ENCODE assay signal across 22 cellular contexts in the genomic region with DNA sequence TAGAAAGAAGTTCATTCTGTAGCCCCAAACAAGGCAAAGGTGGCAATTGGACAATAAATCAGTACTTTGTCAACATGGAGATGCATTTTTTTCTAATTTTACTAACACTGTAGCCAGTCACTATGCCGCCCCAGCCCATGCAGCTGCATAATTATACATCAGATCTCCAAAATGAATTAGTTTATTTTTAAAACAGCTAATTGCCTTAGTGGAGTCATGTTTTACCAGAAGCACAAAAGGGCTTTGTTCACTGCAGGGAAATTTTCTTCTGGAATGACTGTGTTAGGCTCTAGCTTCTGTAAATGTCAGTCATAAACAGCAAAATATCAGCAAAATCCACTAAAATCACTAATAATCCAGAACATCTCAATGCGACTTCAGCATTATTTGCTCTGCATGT.
DNase-seq lines count a peak whose midpoint lies in the region; ATAC-seq and TF ChIP-seq lines count a peak whose summit lies in the region.
"Had no signal": no experiment of that assay in that cellular context is flagged by ENCODE, and none has a peak within 500 bp of the region (broad histone marks: within the 10 kb centered on the region; RNA-seq: fewer than 3 reads in every experiment).

No MANE protein-coding gene starts in this region.

- no peak for TF ChIP-seq CTCF in brain microvascular endothelial cell (IDR thresholded peaks at IDR 0.05; ENCODE audit: low read depth, low read length, missing control alignments)

- H3K27ac ChIP-seq in cingulate gyrus (ENCODE audit: low read depth, low read length) = peak overlapping the region; percentile 62
- H3K27ac ChIP-seq in brain microvascular endothelial cell = no peak overlapping the region
- H3K27ac ChIP-seq: HL-60, KMS-11, RWPE1 had no signal

- no peak for ATAC-seq in HG02571 (IDR thresholded peaks at IDR 0.05; ENCODE audit: unreplicated experiment)
- no peak for ATAC-seq in GM21360 (IDR thresholded peaks at IDR 0.05; ENCODE audit: unreplicated experiment)
- no peak for ATAC-seq in GM19328 (IDR thresholded peaks at IDR 0.05; ENCODE audit: unreplicated experiment)
- ATAC-seq: PC-3 had no signal

- H3K36me3 ChIP-seq in brain microvascular endothelial cell (replicated peaks) = no peaks in the 10 kb centered on the region

- DNase-seq in NCI-H146 (lab: John Stamatoyannopoulos, UW) (peak; percentile 6), NCI-H146 treated with DMSO at 0.1 percent for 48 hours (lab: John Stamatoyannopoulos, UW; ENCODE audit: unreplicated experiment) (no peak), medulla oblongata (ENCODE audit: extremely low spot score) (peak; percentile 56), brain microvascular endothelial cell (no peak)
- DNase-seq: 8988T; CD4-positive, CD25-positive, alpha-beta regulatory T cell; DMS153; GDM1; MV-4-11; NCI-H1436 treated with DMSO at 0.1 percent for 48 hours; NCI-H2081 treated with DMSO at 0.1 percent for 48 hours; NCI-H510A; NCI-H82; PC-3; SIG-M5 had no signal

- no peak overlapping the region for H3K4me3 ChIP-seq in brain microvascular endothelial cell (ENCODE audit: low read depth, low read length)

- in situ Hi-C loops in brain microvascular endothelial cell (cut with HindIII; ENCODE audit: low pct_ligation_motif_present, low sequenced_read_pairs) = no loop called here

- H3K27me3 ChIP-seq in brain microvascular endothelial cell (replicated peaks) = no peaks in the 10 kb centered on the region

Comparison
In these comparisons a context has a peak if more than half of its experiments do, and no peak if none do; other contexts are left out.
1. DNase-seq: peak in NCI-H146 (single experiment) and medulla oblongata (single experiment); none in NCI-H146 treated with DMSO at 0.1 percent for 48 hours (single experiment) and brain microvascular endothelial cell (single experiment).